1 cellular context compared by ENCODE assay signal in the genomic region with DNA sequence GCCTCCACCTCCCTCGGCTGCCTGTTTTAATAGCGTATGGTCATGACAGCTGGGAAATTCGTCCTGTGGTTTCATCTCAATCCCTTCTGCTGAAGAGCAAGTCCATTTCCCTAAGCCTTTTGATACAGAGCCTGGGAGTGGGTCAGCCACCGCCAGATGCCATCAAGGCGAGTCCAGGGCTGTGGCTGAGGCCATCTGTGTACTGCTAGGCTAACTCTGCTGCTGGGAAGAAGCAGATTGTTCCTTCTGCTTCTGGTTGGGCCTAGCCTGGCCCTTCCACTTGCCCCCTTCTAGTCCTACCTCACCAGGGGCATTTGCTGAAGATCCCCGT.
TF ChIP-seq lines count a peak whose summit lies in the region.

No MANE protein-coding gene starts in this region.

TF ChIP-seq in HCT116, 20 proteins besides CTCF, POLR2A, EP300 and RAD21 (continued from another document):
- TF ChIP-seq REST (IDR thresholded peaks at IDR 0.05; ENCODE audit: low read depth) (no peak), CEBPB (IDR thresholded peaks at IDR 0.05; ENCODE audit: low read depth) (no peak)
